ENCODE assay signal across 8 cellular contexts in genomic region chr17:57874434-57875108, GRCh38. TPM values are rescaled to one million over a fixed set of nuclear protein-coding genes. Genes with fewer than 3 reads are reported as not detected.
DNase-seq lines count a peak whose midpoint lies in the region; ATAC-seq and TF ChIP-seq lines count a peak whose summit lies in the region.

No MANE protein-coding gene starts in this region.

- peak overlapping the region; percentile 33 for H4K5ac ChIP-seq in mesendoderm (ENCODE audit: low read length)

- TF ChIP-seq CTCF in WTC11 (IDR thresholded peaks at IDR 0.05) (no peak), endodermal cell (conservative IDR thresholded peaks at IDR 0.05) (no peak)

- H3K23ac ChIP-seq in mesendoderm (ENCODE audit: low read length): peak overlapping the region; percentile 95

- H3K27me3 ChIP-seq in endodermal cell (ENCODE audit: control insufficient read depth, insufficient read depth, low read length, poor library complexity, severe bottlenecking) (no peaks in the 10 kb centered on the region), mesendoderm (ENCODE audit: insufficient read depth, low read length, poor library complexity) (no peaks in the 10 kb centered on the region)

- POLR2A ChIA-PET in WTC11 (lab: Charles Lee): interaction anchor here (0.9 to 3.0 kb wide), 9 partner anchors 13 to 133 kb away, joined by 3 to 21 read pairs (median 4); partner anchors contain the start of genes CUEDC1, SRSF1 and VEZF1

- no peak overlapping the region for H3K4me3 ChIP-seq in endodermal cell (ENCODE audit: low read length)
- H3K4me3 ChIP-seq in mesendoderm (ENCODE audit: low read length): no peak overlapping the region

- H3K79me1 ChIP-seq in mesendoderm (ENCODE audit: low read length): peaks cover 2% of the 10 kb centered on the region

- H3K36me3 ChIP-seq in endodermal cell (ENCODE audit: control insufficient read depth, insufficient read depth, low read length) (peaks cover 21% of the 10 kb centered on the region), mesendoderm (ENCODE audit: control insufficient read depth, insufficient read depth, low read length) (no peaks in the 10 kb centered on the region)

- peaks cover 6% of the 10 kb centered on the region; the same call in 1 of the 2 replicates for H3K27me3 Mint-ChIP-seq in WTC11 (ENCODE audit: low read depth)
- peaks cover 38% of the 10 kb centered on the region for H3K27me3 Mint-ChIP-seq in endodermal cell (ENCODE audit: insufficient read depth)
- H3K27me3 Mint-ChIP-seq in stimulated activated naive CD8-positive, alpha-beta T cell treated with anti-CD3 and anti-CD28 coated beads, Interleukin-15, amount 100 ng/mL, for 72 hours: peaks cover 69% of the 10 kb centered on the region

- no peak overlapping the region for H2BK15ac ChIP-seq in mesendoderm (replicated peaks; ENCODE audit: low read depth)

- CTCF ChIA-PET in WTC11 (lab: Charles Lee): interaction anchor here (0.6 to 6.4 kb wide), 26 partner anchors 8 to 743 kb away, joined by 3 to 50 read pairs (median 4); partner anchors contain the start of genes CUEDC1 and VEZF1

- peak overlapping the region; percentile 28 for H3K4ac ChIP-seq in mesendoderm (ENCODE audit: low read depth, low read length)

- no peaks in the 10 kb centered on the region for H3K79me2 ChIP-seq in mesendoderm (ENCODE audit: control insufficient read depth, insufficient read depth, low read length)

- H3K9me3 Mint-ChIP-seq in WTC11: no peaks in the 10 kb centered on the region
- peaks cover 7% of the 10 kb centered on the region for H3K9me3 Mint-ChIP-seq in endodermal cell
- no peaks in the 10 kb centered on the region for H3K9me3 Mint-ChIP-seq in stimulated activated naive CD8-positive, alpha-beta T cell treated with anti-CD3 and anti-CD28 coated beads, Interleukin-15, amount 100 ng/mL, for 72 hours

- H3K4me1 Mint-ChIP-seq in WTC11 (peaks cover 72% of the 10 kb centered on the region), endodermal cell (peaks cover 55% of the 10 kb centered on the region)
- peaks cover 35% of the 10 kb centered on the region for H3K4me1 Mint-ChIP-seq in stimulated activated naive CD8-positive, alpha-beta T cell treated with anti-CD3 and anti-CD28 coated beads, Interleukin-15, amount 100 ng/mL, for 72 hours

- peak overlapping the region; percentile 46 for H3K4me3 Mint-ChIP-seq in WTC11
- H3K4me3 Mint-ChIP-seq in endodermal cell: peak overlapping the region; percentile 17
- peak overlapping the region; percentile 5 to 64 for H3K4me3 Mint-ChIP-seq in stimulated activated naive CD8-positive, alpha-beta T cell treated with anti-CD3 and anti-CD28 coated beads, Interleukin-15, amount 100 ng/mL, for 72 hours

- H3K18ac ChIP-seq in mesendoderm (ENCODE audit: low read length): peak overlapping the region; percentile 86

- H3K27ac ChIP-seq in endodermal cell (ENCODE audit: low read depth, low read length) (peak overlapping the region; percentile 95), mesendoderm (ENCODE audit: low read depth, low read length) (peak overlapping the region; percentile 98)

- H3K9me3 ChIP-seq in endodermal cell (ENCODE audit: control insufficient read depth, low read length): no peaks in the 10 kb centered on the region

- peak overlapping the region; percentile 96 for H2BK5ac ChIP-seq in mesendoderm (ENCODE audit: low read length)

- WGBS in endodermal cell (ENCODE audit: insufficient coverage in 1 of 2, insufficient read length in 1 of 2), 2 experiments: 20 to 37% methylated on average over 10 to 30 of the region's 30 CpGs
- no CpG with 5 or more reads among the region's 30 CpGs for WGBS in mesendoderm (ENCODE audit: extremely low coverage, insufficient coverage, low lambda C conversion rate)

- no peaks in the 10 kb centered on the region; the same call in 1 of the 2 replicates for H3K36me3 Mint-ChIP-seq in WTC11
- H3K36me3 Mint-ChIP-seq in endodermal cell (ENCODE audit: low read depth): peaks cover 19% of the 10 kb centered on the region

- peak overlapping the region; percentile 94 for H3K56ac ChIP-seq in mesendoderm (ENCODE audit: low read length)

- H3K4me1 ChIP-seq in endodermal cell (ENCODE audit: control insufficient read depth, insufficient read depth, low read length) (peaks cover 25% of the 10 kb centered on the region), mesendoderm (ENCODE audit: control insufficient read depth, low read depth, low read length) (peaks cover 28% of the 10 kb centered on the region)

- DNase-seq in HK-2 (ENCODE audit: unreplicated experiment): peak; percentile 73
- DNase-seq in WTC11 (ENCODE audit: low spot score): peak; percentile 89
- DNase-seq in endodermal cell: peak; percentile 99
- peak; percentile 98 for DNase-seq in mesendoderm
- peak in 1 of 2 donors; percentile 15 for DNase-seq in stimulated activated naive CD8-positive, alpha-beta T cell treated with anti-CD3 and anti-CD28 coated beads, Interleukin-15, amount 100 ng/mL, for 72 hours
- no peak for DNase-seq in NCI-H1417 treated with DMSO at 0.1 percent for 48 hours (lab: John Stamatoyannopoulos, UW)

- H2BK120ac ChIP-seq in mesendoderm (ENCODE audit: low read depth, low read length): peak overlapping the region; percentile 45

- ATAC-seq in WTC11 (peak; percentile 72), GM19324 (IDR thresholded peaks at IDR 0.05; ENCODE audit: low FRiP score, unreplicated experiment) (no peak), HG03159 (IDR thresholded peaks at IDR 0.05; ENCODE audit: unreplicated experiment) (no peak)
- peak; percentile 63 for ATAC-seq in stimulated activated naive CD8-positive, alpha-beta T cell treated with anti-CD3 and anti-CD28 coated beads, Interleukin-15, amount 100 ng/mL, for 72 hours

- H3K4me2 ChIP-seq in mesendoderm (ENCODE audit: low read length): no peak overlapping the region

- no peak overlapping the region for H4K8ac ChIP-seq in mesendoderm (ENCODE audit: low read depth, low read length)

- peak overlapping the region; percentile 93 for H3K27ac Mint-ChIP-seq in WTC11
- H3K27ac Mint-ChIP-seq in endodermal cell: peak overlapping the region; percentile 81
- no peak overlapping the region for H3K27ac Mint-ChIP-seq in stimulated activated naive CD8-positive, alpha-beta T cell treated with anti-CD3 and anti-CD28 coated beads, Interleukin-15, amount 100 ng/mL, for 72 hours

- H3K9ac ChIP-seq in endodermal cell (ENCODE audit: extremely low read depth, low read length, poor library complexity, severe bottlenecking) (peak overlapping the region; percentile 62), mesendoderm (ENCODE audit: low read length) (peak overlapping the region; percentile 70)

- peak overlapping the region; percentile 97 for H2AK5ac ChIP-seq in mesendoderm (ENCODE audit: low read length)

TF ChIP-seq in WTC11, 78 proteins besides CTCF, POLR2A, EP300 and RAD21 (continues in another document):
- TF ChIP-seq USF2 (CRISPR knock-in tag; IDR thresholded peaks at IDR 0.05): peak; percentile 83
- 0 out of 2 replicates have a peak, but pooled peaks have one; percentile 12 for TF ChIP-seq SMAD3 (CRISPR knock-in tag; IDR thresholded peaks at IDR 0.05; ENCODE audit: borderline replicate concordance)
- TF ChIP-seq, protein P1, sequence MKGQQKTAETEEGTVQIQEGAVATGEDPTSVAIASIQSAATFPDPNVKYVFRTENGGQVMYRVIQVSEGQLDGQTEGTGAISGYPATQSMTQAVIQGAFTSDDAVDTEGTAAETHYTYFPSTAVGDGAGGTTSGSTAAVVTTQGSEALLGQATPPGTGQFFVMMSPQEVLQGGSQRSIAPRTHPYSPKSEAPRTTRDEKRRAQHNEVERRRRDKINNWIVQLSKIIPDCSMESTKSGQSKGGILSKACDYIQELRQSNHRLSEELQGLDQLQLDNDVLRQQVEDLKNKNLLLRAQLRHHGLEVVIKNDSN (CRISPR knock-in tag; IDR thresholded peaks at IDR 0.05): peak; percentile 87
- TF ChIP-seq TP53 (CRISPR knock-in tag; IDR thresholded peaks at IDR 0.05): 0 out of 2 replicates have a peak, but pooled peaks have one; percentile 9
- peak; percentile 82 for TF ChIP-seq TEAD1 (CRISPR knock-in tag; IDR thresholded peaks at IDR 0.05)
- TF ChIP-seq SP1 (CRISPR knock-in tag; conservative IDR thresholded peaks at IDR 0.05): peak; percentile 70
- peak; percentile 97 for TF ChIP-seq MAX (CRISPR knock-in tag; IDR thresholded peaks at IDR 0.05)
- TF ChIP-seq NFE2L1 (CRISPR knock-in tag; IDR thresholded peaks at IDR 0.05): peak; percentile 66; the same call in 1 of the 2 replicates
- no peak for TF ChIP-seq ZNF416 (CRISPR knock-in tag; IDR thresholded peaks at IDR 0.05)
- TF ChIP-seq ETV6 (CRISPR knock-in tag; IDR thresholded peaks at IDR 0.05): peak; percentile 93
- TF ChIP-seq FOXK1 (CRISPR knock-in tag; IDR thresholded peaks at IDR 0.05): peak; percentile 71; the same call in 1 of the 2 replicates
- peak; percentile 1; the same call in 1 of the 2 replicates for TF ChIP-seq ZNF121 (CRISPR knock-in tag; IDR thresholded peaks at IDR 0.05)

RNA-seq across cellular contexts. Expression of gene MRPS23, which starts 24.7 kb away (rescaled TPM):
- 57.9 to 65.3 TPM (median 58.1 TPM) in 3 replicates for total RNA-seq in WTC11 (2021)
- total RNA-seq in endodermal cell: 10 to 100 TPM; 43.9 to 49.2 TPM
- 40.1 TPM for polyA plus RNA-seq in endodermal cell (2013, experiment 1 of 2)
- 41.1 TPM for polyA plus RNA-seq in endodermal cell (2013, experiment 2 of 2)
- polyA plus RNA-seq in mesendoderm (2013, experiment 1 of 2): 33.9 TPM
- 35.9 TPM for polyA plus RNA-seq in mesendoderm (2013, experiment 2 of 2)

Comparison
In these comparisons a context has a peak if more than half of its experiments do, and no peak if none do; other contexts are left out.
1. ATAC-seq: peak in WTC11 (single experiment) and stimulated activated naive CD8-positive, alpha-beta T cell treated with anti-CD3 and anti-CD28 coated beads, Interleukin-15, amount 100 ng/mL, for 72 hours (single experiment); none in GM19324 (single experiment) and HG03159 (single experiment).
2. H3K27ac Mint-ChIP-seq: peak in WTC11 (single experiment) and endodermal cell (single experiment); none in stimulated activated naive CD8-positive, alpha-beta T cell treated with anti-CD3 and anti-CD28 coated beads, Interleukin-15, amount 100 ng/mL, for 72 hours (0 of 2).
3. Peak in every context shown above with its lines, with median percentiles within 50 percentile points of each other: H3K4me3 Mint-ChIP-seq.